21 cellular contexts compared by ENCODE assay signal in the genomic region with DNA sequence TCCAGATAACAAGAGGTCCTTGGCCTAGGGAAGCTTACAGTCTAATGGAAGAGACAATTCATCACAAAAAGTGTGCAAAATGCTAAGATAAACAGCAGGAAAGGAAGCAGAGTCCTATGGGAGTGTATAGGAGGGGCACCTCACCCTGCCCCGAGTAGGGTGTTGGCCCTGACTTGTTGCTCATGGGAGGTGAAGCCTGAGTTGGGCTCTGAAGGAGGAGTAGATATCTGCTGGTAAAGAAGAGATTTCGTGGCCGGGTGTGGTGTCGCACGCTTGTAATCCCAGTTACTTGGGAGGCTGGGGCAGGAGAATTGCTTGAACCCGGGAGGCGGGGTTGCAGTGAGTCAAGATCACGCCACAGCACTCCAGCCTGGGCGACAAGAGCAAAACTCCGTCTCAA. TPM values are rescaled to one million over a fixed set of nuclear protein-coding genes. Genes with fewer than 3 reads are reported as not detected.
A peak's percentile ranks its signal among the peaks of the same experiment; 100 is the strongest.
DNase-seq lines count a peak whose midpoint lies in the region; ATAC-seq, FAIRE-seq and TF ChIP-seq lines count a peak whose summit lies in the region.
"Had no signal": no experiment of that assay in that cellular context is flagged by ENCODE, and none has a peak within 500 bp of the region (broad histone marks: within the 10 kb centered on the region; RNA-seq: fewer than 3 reads in every experiment).

No MANE protein-coding gene starts in this region.

- TF ChIP-seq CTCF in Calu3 (IDR thresholded peaks at IDR 0.05; ENCODE audit: unreplicated experiment) = no peak
- TF ChIP-seq CTCF in K562 (IDR thresholded peaks at IDR 0.05 in 2 of 3, conservative IDR thresholded peaks at IDR 0.05 in 1 of 3; ENCODE audit: insufficient read depth in 2 of 3, low read depth in 1 of 3, low read length in 3 of 3) = no peak

- no peak for TF ChIP-seq RAD21 in K562 (CRISPR knock-in tag; conservative IDR thresholded peaks at IDR 0.05 in 1 of 2, IDR thresholded peaks at IDR 0.05 in 1 of 2)

- no peaks in the 10 kb centered on the region for H3K9me3 ChIP-seq in K562 (replicated peaks; ENCODE audit: control insufficient read depth, insufficient read depth, low read depth, low read length)
- no peaks in the 10 kb centered on the region for H3K9me3 ChIP-seq in small intestine (ENCODE audit: control insufficient read depth, low read depth)
- H3K9me3 ChIP-seq: BLaER1 treated with 17β-estradiol and CSF1 and Interleukin-3, amounts not matched to agents 10 nM and 100 nM; SJCRH30 had no signal

- BruUV-seq in Calu3 (replicated peaks; lab: Mats Ljungman, UMichigan) (no TSS peak), K562 (replicated peaks; lab: Mats Ljungman, UMichigan) (no TSS peak)

- TF ChIP-seq EP300 in K562 (IDR thresholded peaks at IDR 0.05; ENCODE audit: low read length) = no peak

- intact Hi-C loops in Calu3 (cut with micrococcal nuclease; ENCODE audit: unreplicated experiment) (no loop called here), K562 (cut with micrococcal nuclease) (no loop called here), left colon (cut with DNase I, micrococcal nuclease) (no loop called here)

- FAIRE-seq in K562 (lab: Jason Lieb, UNC) = no peak
- no peak for FAIRE-seq in small intestine (lab: Jason Lieb, UNC)
- FAIRE-seq: H54 had no signal

- no peaks in the 10 kb centered on the region for H3K79me2 ChIP-seq in K562 (ENCODE audit: control insufficient read depth, insufficient read depth, low read length)

- no peaks in the 10 kb centered on the region for H4K20me1 ChIP-seq in K562 (replicated peaks; ENCODE audit: control insufficient read depth, insufficient read depth, low read length)
- H4K20me1 ChIP-seq: BLaER1 treated with 17β-estradiol and CSF1 and Interleukin-3, amounts not matched to agents 10 nM and 100 nM had no signal

- no peaks in the 10 kb centered on the region for H3K27me3 ChIP-seq in K562 (ENCODE audit: control insufficient read depth in 2 of 2, insufficient read depth in 2 of 2, low read length in 2 of 2)
- H3K27me3 ChIP-seq in small intestine (ENCODE audit: control insufficient read depth in 2 of 2, insufficient read depth in 2 of 2, low read length in 2 of 2) = no peaks in the 10 kb centered on the region
- H3K27me3 ChIP-seq: BLaER1 treated with 17β-estradiol and CSF1 and Interleukin-3, amounts not matched to agents 10 nM and 100 nM had no signal

- peak overlapping the region; percentile 87 for H3K27ac Mint-ChIP-seq in Calu3 (ENCODE audit: unreplicated experiment)

- H3K4me3 Mint-ChIP-seq in Calu3 (ENCODE audit: low read depth, unreplicated experiment) = no peak overlapping the region

- H3K27me3 Mint-ChIP-seq in Calu3 (ENCODE audit: unreplicated experiment) = no peaks in the 10 kb centered on the region

- 42% methylated on average over 8 of the region's 10 CpGs for WGBS in K562 (ENCODE audit: insufficient coverage, low coverage, missing lambda C conversion rate)
- 68 to 85% (median 69%) methylated on average over 9 to 10 of the region's 10 CpGs for WGBS in small intestine, 3 donors

- no peak overlapping the region for H3K4me2 ChIP-seq in K562 (ENCODE audit: insufficient read depth, low read length)
- H3K4me2 ChIP-seq: BLaER1 treated with 17β-estradiol and CSF1 and Interleukin-3, amounts not matched to agents 10 nM and 100 nM had no signal

- no peak overlapping the region for H3K4me3 ChIP-seq in K562
- no peak overlapping the region for H3K4me3 ChIP-seq in small intestine (ENCODE audit: low read depth in 1 of 2, low read length in 2 of 2)
- H3K4me3 ChIP-seq: BLaER1 treated with 17β-estradiol and CSF1 and Interleukin-3, amounts not matched to agents 10 nM and 100 nM; SJCRH30 had no signal

- H3K36me3 Mint-ChIP-seq in Calu3 (ENCODE audit: insufficient read depth, unreplicated experiment) = peaks cover 51% of the 10 kb centered on the region

- ATAC-seq in K562 (no peak), left colon (no peak)

- POLR2A ChIA-PET in K562 (lab: Yijun Ruan, JAX) = no interaction called here

- in situ Hi-C loops in K562 (cut with MboI) = no loop called here

- H3K4me1 ChIP-seq in K562 (replicated peaks in 1 of 2; ENCODE audit: control insufficient read depth in 2 of 2, insufficient read depth in 2 of 2, low read length in 2 of 2) = peaks cover 28 to 36% of the 10 kb centered on the region in 2 experiments
- H3K4me1 ChIP-seq in small intestine (ENCODE audit: control insufficient read depth in 2 of 2, insufficient read depth in 1 of 2, low read depth in 1 of 2, low read length in 1 of 2) = peaks cover under 1 to 6% of the 10 kb centered on the region in 2 donors
- H3K4me1 ChIP-seq: BLaER1 treated with 17β-estradiol and CSF1 and Interleukin-3, amounts not matched to agents 10 nM and 100 nM had no signal

- no peak overlapping the region for H3K27ac ChIP-seq in K562 (ENCODE audit: extremely low read depth, low read depth, low read length)
- peak overlapping the region; percentile 36 to 56 for H3K27ac ChIP-seq in small intestine (ENCODE audit: low read depth in 1 of 2, low read length in 1 of 2)
- H3K27ac ChIP-seq: BLaER1 treated with 17β-estradiol and CSF1 and Interleukin-3, amounts not matched to agents 10 nM and 100 nM; SJCRH30 had no signal

- H3K9me3 Mint-ChIP-seq in Calu3 (ENCODE audit: low read depth, unreplicated experiment) = no peaks in the 10 kb centered on the region

- no peak for TF ChIP-seq POLR2A in K562 (conservative IDR thresholded peaks at IDR 0.05)

- H2AFZ ChIP-seq in K562 (ENCODE audit: low read depth, low read length) = peak overlapping the region; percentile 38

- no peak overlapping the region for H3K9ac ChIP-seq in K562 (ENCODE audit: insufficient read depth in 1 of 2, low read depth in 2 of 2, low read length in 2 of 2)
- H3K9ac ChIP-seq: BLaER1 treated with 17β-estradiol and CSF1 and Interleukin-3, amounts not matched to agents 10 nM and 100 nM had no signal

- CTCF ChIA-PET in Calu3 (lab: Charles Lee) = interaction anchor here (0.6 kb wide), 1 partner anchor 180 kb away, joined by 3 read pairs; no protein-coding TSS in a partner anchor
- CTCF ChIA-PET in K562 (lab: Yijun Ruan, JAX; ENCODE audit: low intra/inter-chr PET ratio) = interaction anchor here (1.0 kb wide), 1 partner anchor 103 kb away, joined by 3 read pairs; no protein-coding TSS in a partner anchor

- H3K4me1 Mint-ChIP-seq in Calu3 (ENCODE audit: low read depth, unreplicated experiment) = peaks cover 69% of the 10 kb centered on the region

- no peaks in the 10 kb centered on the region for H3K36me3 ChIP-seq in K562 (ENCODE audit: control insufficient read depth, insufficient read depth, low read length)
- no peaks in the 10 kb centered on the region for H3K36me3 ChIP-seq in small intestine (ENCODE audit: control insufficient read depth in 2 of 2, insufficient read depth in 2 of 2, low read length in 2 of 2)
- H3K36me3 ChIP-seq: BLaER1 treated with 17β-estradiol and CSF1 and Interleukin-3, amounts not matched to agents 10 nM and 100 nM; SJCRH30 had no signal

- DNase-seq in Calu3 (no peak), K562 (ENCODE audit: extremely low read depth in 1 of 4, low spot score in 3 of 4) (no peak), left colon (peak; percentile 48 to 51), small intestine (peak; percentile 38), SK-N-DZ (ENCODE audit: low spot score) (no peak), NCI-H2171 (lab: John Stamatoyannopoulos, UW) (no peak), NCI-H524 (lab: John Stamatoyannopoulos, UW) (no peak), NCI-H2227 (lab: John Stamatoyannopoulos, UW; ENCODE audit: unreplicated experiment) (no peak)
- DNase-seq: IMR-90, Kasumi-1, NCI-H1105, NCI-H1694 treated with DMSO at 0.1 percent for 48 hours, NCI-H2107, NCI-H345, NCI-H526 treated with DMSO at 0.1 percent for 48 hours, RPMI8226, SJCRH30 had no signal

- no peaks in the 10 kb centered on the region for H3K9me1 ChIP-seq in K562 (ENCODE audit: control insufficient read depth, insufficient read depth, low read length)

RNA-seq across cellular contexts. Expression of a gene that starts 18.6 kb away (rescaled TPM):
- total RNA-seq in Calu3 (2022) (0.12 and 0.22 TPM in 2 replicates), K562 (2014; rRNA removed) (not detected in 2 replicates), K562 (2014; rRNA removed; fragmentation: Illumina TruSeq; extraction: Trizol) (not detected in 2 replicates), K562 (2015; rRNA removed; fragmentation: Illumina TruSeq; extraction: Trizol) (not detected in 2 replicates), K562 (2021) (not detected in 2 replicates), left colon (1 to 10 TPM in 1 of 2 donors, under 1 TPM in 1; 0.76 to 2.1 TPM)
- total RNA-seq in K562 (2011; cell fraction: chromatin; rRNA removed; ENCODE audit: low replicate concordance) = not detected in 2 replicates
- under 0.01 TPM in 2 replicates for total RNA-seq in K562 (2011; cell fraction: nucleolus; rRNA removed)
- total RNA-seq in K562 (2011; cell fraction: nucleoplasm; rRNA removed) = not detected in 2 replicates
- polyA plus RNA-seq in K562 (2011; rRNA removed) (0.01 TPM in 1 of 2 replicates, not detected in the other), K562 (2014; fragmentation: Illumina TruSeq; extraction: Trizol) (not detected in 2 replicates), K562 (2014; fragmentation: Nextera tagmentation; extraction: Ambion mirVana) (not detected), K562 (2014; rRNA removed) (not detected in 2 replicates), small intestine (under 1 TPM in 2 of 3 donors, not detected in 1; 0.22 to 0.37 TPM)
- polyA plus RNA-seq in K562 (2011; cell fraction: cytosol; rRNA removed) = 0.01 TPM in 1 of 2 replicates, not detected in the other
- 0.01 TPM in 1 of 2 replicates, not detected in the other for polyA plus RNA-seq in K562 (2011; cell fraction: nucleus; rRNA removed)
- polyA plus RNA-seq in K562 (2012) = 0.07 TPM in 2 replicates
- not detected in 2 replicates for polyA minus RNA-seq in K562 (2011; rRNA and poly(A)+ RNA removed)
- polyA minus RNA-seq in K562 (2011; cell fraction: cytosol; rRNA and poly(A)+ RNA removed) = not detected in 2 replicates
- not detected in 2 replicates for polyA minus RNA-seq in K562 (2011; cell fraction: nucleus; rRNA and poly(A)+ RNA removed)
- polyA plus RNA-seq in SK-N-DZ (2014; cell fraction: cytosol; rRNA removed) = 0.16 TPM in 1 of 2 replicates, not detected in the other
- 0.02 and 0.03 TPM in 2 replicates for polyA plus RNA-seq in SK-N-DZ (2014; cell fraction: nucleus; rRNA removed)
- total RNA-seq: HT1080, IMR-90 had no signal

RNA-seq across cellular contexts. Expression of a gene that starts 40.5 kb away (rescaled TPM):
- total RNA-seq in Calu3 (2022) (64.1 and 66.9 TPM in 2 replicates), K562 (2014; rRNA removed) (13.1 and 21.8 TPM in 2 replicates), K562 (2014; rRNA removed; fragmentation: Illumina TruSeq; extraction: Trizol) (7.9 and 9.2 TPM in 2 replicates), K562 (2015; rRNA removed; fragmentation: Illumina TruSeq; extraction: Trizol) (11.1 and 11.8 TPM in 2 replicates), K562 (2021) (19.1 and 22.7 TPM in 2 replicates), left colon (10 to 100 TPM; 45.4 to 49.2 TPM)
- total RNA-seq in K562 (2011; cell fraction: chromatin; rRNA removed; ENCODE audit: low replicate concordance) = 15.5 and 36.2 TPM in 2 replicates
- total RNA-seq in K562 (2011; cell fraction: nucleolus; rRNA removed) = 13.9 and 24.0 TPM in 2 replicates
- 13.5 and 19.8 TPM in 2 replicates for total RNA-seq in K562 (2011; cell fraction: nucleoplasm; rRNA removed)
- polyA plus RNA-seq in K562 (2011; rRNA removed) (27.3 and 58.1 TPM in 2 replicates), K562 (2014; fragmentation: Illumina TruSeq; extraction: Trizol) (11.4 and 15.9 TPM in 2 replicates), K562 (2014; fragmentation: Nextera tagmentation; extraction: Ambion mirVana) (under 1 TPM; 0.17 to 0.32 TPM), K562 (2014; rRNA removed) (15.3 and 15.6 TPM in 2 replicates), small intestine (10 to 100 TPM; 17.4 to 23.0 (median 22.2) TPM)
- 17.5 and 24.2 TPM in 2 replicates for polyA plus RNA-seq in K562 (2011; cell fraction: cytosol; rRNA removed)
- 31.3 and 39.1 TPM in 2 replicates for polyA plus RNA-seq in K562 (2011; cell fraction: nucleus; rRNA removed)
- polyA plus RNA-seq in K562 (2012) = 21.7 and 25.7 TPM in 2 replicates
- 12.5 and 17.4 TPM in 2 replicates for polyA minus RNA-seq in K562 (2011; rRNA and poly(A)+ RNA removed)
- 11.4 and 13.7 TPM in 2 replicates for polyA minus RNA-seq in K562 (2011; cell fraction: cytosol; rRNA and poly(A)+ RNA removed)
- polyA minus RNA-seq in K562 (2011; cell fraction: nucleus; rRNA and poly(A)+ RNA removed) = 3.4 and 10.0 TPM in 2 replicates
- polyA plus RNA-seq in SK-N-DZ (2014; cell fraction: cytosol; rRNA removed) = 25.0 and 28.8 TPM in 2 replicates
- 23.4 and 24.9 TPM in 2 replicates for polyA plus RNA-seq in SK-N-DZ (2014; cell fraction: nucleus; rRNA removed)

RNA-seq across cellular contexts. Expression of a gene that starts 56.3 kb away (rescaled TPM):
- total RNA-seq in Calu3 (2022) = not detected in 2 replicates
- total RNA-seq in K562 (2011; cell fraction: chromatin; rRNA removed; ENCODE audit: low replicate concordance) = 135 and 260 TPM in 2 replicates
- total RNA-seq in K562 (2011; cell fraction: nucleolus; rRNA removed) = 174 and 175 TPM in 2 replicates
- total RNA-seq in K562 (2011; cell fraction: nucleoplasm; rRNA removed) = 146 and 165 TPM in 2 replicates
- total RNA-seq in K562 (2014; rRNA removed) = 121 and 126 TPM in 2 replicates
- total RNA-seq in K562 (2014; rRNA removed; fragmentation: Illumina TruSeq; extraction: Trizol) = 61.7 and 65.6 TPM in 2 replicates
- total RNA-seq in K562 (2015; rRNA removed; fragmentation: Illumina TruSeq; extraction: Trizol) = 116 and 120 TPM in 2 replicates
- total RNA-seq in K562 (2021) = 112 and 139 TPM in 2 replicates
- 80.7 and 176 TPM in 2 replicates for polyA plus RNA-seq in K562 (2011; rRNA removed)
- 155 and 163 TPM in 2 replicates for polyA plus RNA-seq in K562 (2011; cell fraction: cytosol; rRNA removed)
- polyA plus RNA-seq in K562 (2011; cell fraction: nucleus; rRNA removed) = 215 and 278 TPM in 2 replicates
- 146 and 171 TPM in 2 replicates for polyA plus RNA-seq in K562 (2012)
- polyA plus RNA-seq in K562 (2014; fragmentation: Illumina TruSeq; extraction: Trizol) = 144 and 189 TPM in 2 replicates
- polyA plus RNA-seq in K562 (2014; fragmentation: Nextera tagmentation; extraction: Ambion mirVana) = 10 to 100 TPM; 18.7 to 19.8 TPM
- 123 and 128 TPM in 2 replicates for polyA plus RNA-seq in K562 (2014; rRNA removed)
- 58.0 and 78.3 TPM in 2 replicates for polyA minus RNA-seq in K562 (2011; rRNA and poly(A)+ RNA removed)
- polyA minus RNA-seq in K562 (2011; cell fraction: cytosol; rRNA and poly(A)+ RNA removed) = 54.1 and 65.3 TPM in 2 replicates
- polyA minus RNA-seq in K562 (2011; cell fraction: nucleus; rRNA and poly(A)+ RNA removed) = 38.1 and 80.1 TPM in 2 replicates
- 1 to 10 TPM; 1.8 to 4.7 TPM for total RNA-seq in left colon
- polyA plus RNA-seq in small intestine = 1 to 10 TPM; 1.9 to 8.9 (median 2.5) TPM
- 0.10 and 0.48 TPM in 2 replicates for polyA plus RNA-seq in SK-N-DZ (2014; cell fraction: cytosol; rRNA removed)
- 0.20 and 0.93 TPM in 2 replicates for polyA plus RNA-seq in SK-N-DZ (2014; cell fraction: nucleus; rRNA removed)
- total RNA-seq: A172, HT1080, IMR-90 had no signal

Comparison
In these comparisons a context has a peak if more than half of its experiments do, and no peak if none do; other contexts are left out.
1. DNase-seq: peak in left colon (2 of 2) and small intestine (single experiment); none in Calu3 (single experiment), K562 (0 of 4), SK-N-DZ (single experiment), NCI-H2171 (single experiment), NCI-H524 (0 of 2) and NCI-H2227 (single experiment).
2. RNA of a gene that starts 56.3 kb away (total RNA-seq): 61.7 to 260 TPM in K562; 1.8 to 4.7 TPM in left colon and not detected in Calu3; every median in the first group is over 10 times any median in the second.